Comparison of ENCODE assay signal across 27 cellular contexts in genomic region chr17:14873996-14874395, GRCh38.
"Had no signal": no experiment of that assay in that cellular context is flagged by ENCODE, and none has a peak within 500 bp of the region (broad histone marks: within the 10 kb centered on the region; RNA-seq: fewer than 3 reads in every experiment).

No MANE protein-coding gene starts in this region.

- H3K9me3 ChIP-seq: colonic mucosa, esophagus squamous epithelium, gastroesophageal sphincter, heart left ventricle, left lung, lower lobe of right lung, mucosa of descending colon had no signal

- H3K4me3 ChIP-seq: colonic mucosa, esophagus squamous epithelium, gastroesophageal sphincter, heart left ventricle, hepatocyte, left lung, lower lobe of right lung, mucosa of descending colon had no signal

- H3K4me1 ChIP-seq: colonic mucosa, foreskin keratinocyte, gastroesophageal sphincter, heart left ventricle, left lung, lower lobe of right lung had no signal

- H3K79me2 ChIP-seq: hepatocyte had no signal

- H3K36me3 ChIP-seq: colonic mucosa, esophagus squamous epithelium, gastroesophageal sphincter, heart left ventricle, left lung, lower lobe of right lung had no signal

- H3K9me3 Mint-ChIP-seq: dendritic cell treated with granulocyte-macrophage colony-stimulating factor and Interleukin-4, amounts not matched to agents 40 ng/mL and 50 ng/mL, for 4 days; effector memory CD8-positive, alpha-beta T cell; endodermal cell; immature natural killer cell; mesothelial cell of epicardium had no signal

- H3K4me2 ChIP-seq: hepatocyte had no signal

- H2AFZ ChIP-seq: hepatocyte had no signal

- H3K27ac Mint-ChIP-seq: dendritic cell treated with granulocyte-macrophage colony-stimulating factor and Interleukin-4, amounts not matched to agents 40 ng/mL and 50 ng/mL, for 4 days; effector memory CD8-positive, alpha-beta T cell; endodermal cell; immature natural killer cell; mesothelial cell of epicardium; naive B cell had no signal

- H3K4me1 Mint-ChIP-seq: endodermal cell, immature natural killer cell, mesothelial cell of epicardium, naive B cell had no signal

- ATAC-seq: effector memory CD8-positive, alpha-beta T cell; esophagus mucosa; foreskin keratinocyte; gastroesophageal sphincter; heart left ventricle; left colon; left lung; lower lobe of right lung; mucosa of descending colon had no signal

- H3K36me3 Mint-ChIP-seq: immature natural killer cell, mesothelial cell of epicardium, naive B cell had no signal

- H3K27me3 ChIP-seq: colonic mucosa, esophagus squamous epithelium, foreskin keratinocyte, gastroesophageal sphincter, heart left ventricle, hepatocyte, left lung had no signal

- DNase-seq: colonic mucosa; cortex of kidney; effector CD8-positive, alpha-beta T cell; effector memory CD8-positive, alpha-beta T cell; endodermal cell; erythroblast; esophagus squamous epithelium; foreskin keratinocyte; heart left ventricle; hypothalamus; immature natural killer cell; islet precursor cell; kidney; kidney glomerular epithelial cell; left colon; left lung; left ventricle myocardium superior; lower lobe of right lung; mesenchymal stem cell; mucosa of descending colon; naive B cell had no signal

- H3K27ac ChIP-seq: colonic mucosa, epithelial cell of prostate, esophagus squamous epithelium, foreskin keratinocyte, gastroesophageal sphincter, heart left ventricle, hepatocyte, left lung, lower lobe of right lung had no signal

- H3K27me3 Mint-ChIP-seq: dendritic cell treated with granulocyte-macrophage colony-stimulating factor and Interleukin-4, amounts not matched to agents 40 ng/mL and 50 ng/mL, for 4 days had no signal

- H3K4me3 Mint-ChIP-seq: dendritic cell treated with granulocyte-macrophage colony-stimulating factor and Interleukin-4, amounts not matched to agents 40 ng/mL and 50 ng/mL, for 4 days; effector memory CD8-positive, alpha-beta T cell; endodermal cell; immature natural killer cell; mesothelial cell of epicardium; naive B cell had no signal
